10 cellular contexts compared by ENCODE assay signal in genomic region chr15:92801774-92802464, GRCh38.
A peak's percentile ranks its signal among the peaks of the same experiment; 100 is the strongest.
DNase-seq lines count a peak whose midpoint lies in the region; ATAC-seq and TF ChIP-seq lines count a peak whose summit lies in the region.
"Had no signal": no experiment of that assay in that cellular context is flagged by ENCODE, and none has a peak within 500 bp of the region (broad histone marks: within the 10 kb centered on the region; RNA-seq: fewer than 3 reads in every experiment).

No MANE protein-coding gene starts in this region.

- POLR2A ChIA-PET in AG04450 (lab: Yijun Ruan, JAX) = interaction anchor here (0.7 to 2.0 kb wide), 8 partner anchors 80 to 160 kb away, joined by 4 to 35 read pairs (median 7); partner anchors contain the start of gene CHD2

- H3K14ac ChIP-seq in mesenchymal stem cell (ENCODE audit: low read length in 2 of 2) = peak overlapping the region in 1 of 2 experiments; percentile 80

- peak overlapping the region; percentile 89 for H2BK120ac ChIP-seq in mesenchymal stem cell (ENCODE audit: low read depth, low read length)

- no peaks in the 10 kb centered on the region for H4K20me1 ChIP-seq in mammary epithelial cell (ENCODE audit: insufficient read depth, low read length)

- peak overlapping the region; percentile 100 for H4K8ac ChIP-seq in mesenchymal stem cell (ENCODE audit: low read length)

- peak overlapping the region; percentile 99 for H4K91ac ChIP-seq in mesenchymal stem cell (ENCODE audit: low read length)

- peak overlapping the region; percentile 99 for H2AK5ac ChIP-seq in mesenchymal stem cell (ENCODE audit: low read length, severe bottlenecking)

- H3K23ac ChIP-seq in mesenchymal stem cell (ENCODE audit: low read length in 2 of 2) = no peak overlapping the region

- H3K27me3 ChIP-seq in AG04450 (ENCODE audit: control insufficient read depth, insufficient read depth, low read length) (no peaks in the 10 kb centered on the region), mammary epithelial cell (ENCODE audit: insufficient read depth, low read length) (no peaks in the 10 kb centered on the region), mesenchymal stem cell (ENCODE audit: control insufficient read depth in 1 of 2, insufficient read depth in 1 of 2, low read length in 2 of 2) (no peaks in the 10 kb centered on the region)

- peak; percentile 83 for DNase-seq in AG04450 (ENCODE audit: low read depth, low spot score)
- peak; percentile 89 for DNase-seq in KBM-7
- DNase-seq in mammary epithelial cell = peak; percentile 73
- DNase-seq in mesenchymal stem cell = peak; percentile 94
- DNase-seq in central memory CD4-positive, alpha-beta T cell = no peak
- DNase-seq in stimulated activated CD4-positive, alpha-beta T cell treated with anti-CD3 and anti-CD28 coated beads, Interleukin-4, amount 100 ng/mL, for 24 hours = no peak
- no peak for DNase-seq in stimulated activated CD4-positive, alpha-beta T cell treated with anti-CD3 and anti-CD28 coated beads, Interleukin-4, amount 100 ng/mL, for 1 hour
- DNase-seq: activated CD4-positive, alpha-beta T cell treated with anti-CD3 and anti-CD28 coated beads, Interleukin-2, amount 50 U/mL, for 1 hour had no signal

- peak overlapping the region; percentile 49 to 97 for H2BK12ac ChIP-seq in mesenchymal stem cell (ENCODE audit: low read length in 2 of 2)

- no peak overlapping the region for H3K4me3 ChIP-seq in AG04450 (ENCODE audit: low read depth, low read length)
- H3K4me3 ChIP-seq in mammary epithelial cell (replicated peaks in 1 of 3; ENCODE audit: insufficient read depth in 1 of 3, low read depth in 2 of 3, low read length in 3 of 3) = no peak overlapping the region
- H3K4me3 ChIP-seq in mesenchymal stem cell (ENCODE audit: insufficient read depth in 1 of 2, low read depth in 1 of 2, low read length in 2 of 2) = peak overlapping the region in 1 of 2 experiments; percentile 64

- peak overlapping the region; percentile 67 for H2BK15ac ChIP-seq in mesenchymal stem cell (ENCODE audit: low read depth, poor library complexity, severe bottlenecking)

- WGBS in mammary epithelial cell (ENCODE audit: low coverage, missing lambda C conversion rate) = 22% methylated on average over 5 of the region's 5 CpGs
- 28% methylated on average over 3 of the region's 5 CpGs for WGBS in mesenchymal stem cell

- dilution Hi-C loops in mammary epithelial cell (cut with HindIII; ENCODE audit: low sequenced_read_pairs) = no loop called here

- H3K36me3 ChIP-seq in mammary epithelial cell (ENCODE audit: insufficient read depth, low read length) (no peaks in the 10 kb centered on the region), mesenchymal stem cell (ENCODE audit: control insufficient read depth in 1 of 2, insufficient read depth in 2 of 2, low read depth in 1 of 2, low read length in 2 of 2) (no peaks in the 10 kb centered on the region)

- BruUV-seq in mammary epithelial cell (replicated peaks; lab: Mats Ljungman, UMichigan) = TSS peak; percentile 35

- H3K4me1 ChIP-seq in mammary epithelial cell (ENCODE audit: insufficient read depth, low read length) (peaks cover 33% of the 10 kb centered on the region), mesenchymal stem cell (ENCODE audit: control insufficient read depth, insufficient read depth, low read depth, low read length) (peaks cover 10% of the 10 kb centered on the region)

- H3K9ac ChIP-seq in mammary epithelial cell (ENCODE audit: insufficient read depth, low read length) (peak overlapping the region; percentile 56), mesenchymal stem cell (ENCODE audit: low read length) (peak overlapping the region; percentile 93)

- no peak overlapping the region for H2BK5ac ChIP-seq in mesenchymal stem cell (ENCODE audit: low read depth, low read length, poor library complexity, severe bottlenecking)

- in situ Hi-C loops in KBM-7 (cut with MboI; ENCODE audit: low pct_unique_long_range_greater_than_20kb, low sequenced_read_pairs) (no loop called here), mammary epithelial cell (cut with MboI; ENCODE audit: low sequenced_read_pairs in 2 of 2) (loop anchor here in 1 of 2 donors (10.0 kb wide), 1 partner anchor 113 kb away; no protein-coding TSS in a partner anchor)

- H3K18ac ChIP-seq in mesenchymal stem cell (ENCODE audit: low read depth in 1 of 2, low read length in 2 of 2) = peak overlapping the region; percentile 91 to 92

- CTCF ChIA-PET in AG04450 (lab: Charles Lee) = interaction anchor here (0.6 to 1.4 kb wide), 11 partner anchors 8 to 1869 kb away, joined by 3 to 9 read pairs (median 5); no protein-coding TSS in a partner anchor
- CTCF ChIA-PET in mammary epithelial cell (lab: Charles Lee; ENCODE audit: low non-redundant PET) = no interaction called here

- peak overlapping the region; percentile 80 for H2AFZ ChIP-seq in mammary epithelial cell (ENCODE audit: low read depth, low read length)
- peak overlapping the region; percentile 8 for H2AFZ ChIP-seq in mesenchymal stem cell (ENCODE audit: low read depth, low read length)

- H3K79me2 ChIP-seq in mammary epithelial cell (ENCODE audit: insufficient read depth, low read length) = no peaks in the 10 kb centered on the region

- intact Hi-C loops in mammary epithelial cell (cut with micrococcal nuclease) = loop anchor here (5.0 kb wide), 2 partner anchors 180 to 1430 kb away; partner anchors contain the start of gene MCTP2

- peak overlapping the region; percentile 66 for H3K4me2 ChIP-seq in mammary epithelial cell (ENCODE audit: insufficient read depth, low read depth, low read length)
- H3K4me2 ChIP-seq in mesenchymal stem cell (ENCODE audit: low read length, poor library complexity, severe bottlenecking) = no peak overlapping the region

- TF ChIP-seq CTCF in AG04450 (IDR thresholded peaks at IDR 0.05; ENCODE audit: low read depth, low read length) (no peak), mammary epithelial cell (conservative IDR thresholded peaks at IDR 0.05 in 1 of 2, IDR thresholded peaks at IDR 0.05 in 1 of 2; ENCODE audit: extremely low read depth in 1 of 2, insufficient read depth in 1 of 2, low read depth in 1 of 2, low read length in 2 of 2) (no peak)

- H3K27ac ChIP-seq in AG04450 (ENCODE audit: low read depth, low read length) (peak overlapping the region; percentile 99), mammary epithelial cell (ENCODE audit: insufficient read depth, low read depth, low read length) (peak overlapping the region; percentile 87), mesenchymal stem cell (ENCODE audit: low read length, poor library complexity, severe bottlenecking) (peak overlapping the region; percentile 42)

- peaks cover 7% of the 10 kb centered on the region for H3K79me1 ChIP-seq in mesenchymal stem cell (replicated peaks; ENCODE audit: low read length, poor library complexity, severe bottlenecking)

- H3K9me3 ChIP-seq in AG04450 (ENCODE audit: control insufficient read depth, insufficient read depth, low read length) (no peaks in the 10 kb centered on the region; the same call in 1 of the 2 replicates), mammary epithelial cell (replicated peaks; ENCODE audit: insufficient read depth, low read length) (no peaks in the 10 kb centered on the region), mesenchymal stem cell (ENCODE audit: control insufficient read depth, low read length) (no peaks in the 10 kb centered on the region)

- peak overlapping the region; percentile 99 to 100 for H3K4ac ChIP-seq in mesenchymal stem cell (ENCODE audit: low read depth in 1 of 2, low read length in 2 of 2)

- ATAC-seq in GM19328 (IDR thresholded peaks at IDR 0.05; ENCODE audit: unreplicated experiment) = no peak
- ATAC-seq: stimulated activated effector memory CD8-positive, alpha-beta T cell treated with anti-CD3 and anti-CD28 coated beads, Interleukin-12 subunit alpha, Interleukin-12 subunit beta, amount 100 ng/mL, for 72 hours had no signal

Comparison
In these comparisons a context has a peak if more than half of its experiments do, and no peak if none do; other contexts are left out.
1. DNase-seq: peak in AG04450 (single experiment), KBM-7 (single experiment), mammary epithelial cell (single experiment) and mesenchymal stem cell (single experiment); none in central memory CD4-positive, alpha-beta T cell (single experiment), stimulated activated CD4-positive, alpha-beta T cell treated with anti-CD3 and anti-CD28 coated beads, Interleukin-4, amount 100 ng/mL, for 24 hours (single experiment) and stimulated activated CD4-positive, alpha-beta T cell treated with anti-CD3 and anti-CD28 coated beads, Interleukin-4, amount 100 ng/mL, for 1 hour (single experiment).
2. H3K27ac ChIP-seq: peak in every context shown above with its lines; median percentile 99 in AG04450; 87 in mammary epithelial cell; 42 in mesenchymal stem cell.